ENCODE assay signal across 8 cellular contexts in genomic region chr6:138818496-138819194, GRCh38. TPM values are rescaled to one million over a fixed set of nuclear protein-coding genes. Genes with fewer than 3 reads are reported as not detected.
A peak's percentile ranks its signal among the peaks of the same experiment; 100 is the strongest.
DNase-seq lines count a peak whose midpoint lies in the region; ATAC-seq and TF ChIP-seq lines count a peak whose summit lies in the region.

No MANE protein-coding gene starts in this region.

- no peak overlapping the region for H3K9ac ChIP-seq in MM.1S (ENCODE audit: low read length)

- no peaks in the 10 kb centered on the region for H3K79me2 ChIP-seq in MM.1S (ENCODE audit: low read length)

- CTCF ChIA-PET in CD8-positive, alpha-beta T cell (lab: Charles Lee), result interaction anchor here (1.0 to 1.1 kb wide), 3 partner anchors 170 to 546 kb away, joined by 3 to 4 read pairs (median 3); no protein-coding TSS in a partner anchor

- H3K27ac ChIP-seq in MM.1S (ENCODE audit: low read length), result no peak overlapping the region
- H3K27ac ChIP-seq in Peyer's patch, result no peak overlapping the region
- H3K27ac ChIP-seq in CD8-positive, alpha-beta T cell (ENCODE audit: low read depth, low read length), result no peak overlapping the region
- H3K27ac ChIP-seq in gastroesophageal sphincter, result no peak overlapping the region

- H4K20me1 ChIP-seq in MM.1S (ENCODE audit: insufficient read depth, low read length), result no peaks in the 10 kb centered on the region

- H3K4me2 ChIP-seq in MM.1S (ENCODE audit: low read depth, low read length), result peak overlapping the region; percentile 25; the same call in 1 of the 2 replicates

- no peaks in the 10 kb centered on the region for H3K9me3 Mint-ChIP-seq in CD8-positive, alpha-beta T cell

- H3K4me3 Mint-ChIP-seq in CD8-positive, alpha-beta T cell, result no peak overlapping the region

- H3K36me3 ChIP-seq in MM.1S (replicated peaks; ENCODE audit: insufficient read depth, low read length) (no peaks in the 10 kb centered on the region), Peyer's patch (no peaks in the 10 kb centered on the region), gastroesophageal sphincter (no peaks in the 10 kb centered on the region)
- H3K36me3 ChIP-seq in CD8-positive, alpha-beta T cell (ENCODE audit: insufficient read depth, low read length), result no peaks in the 10 kb centered on the region

- H3K27me3 ChIP-seq in MM.1S (replicated peaks; ENCODE audit: insufficient read depth, low read length), result no peaks in the 10 kb centered on the region
- no peaks in the 10 kb centered on the region for H3K27me3 ChIP-seq in Peyer's patch
- H3K27me3 ChIP-seq in CD8-positive, alpha-beta T cell (ENCODE audit: insufficient read depth, low read length), result no peaks in the 10 kb centered on the region
- H3K27me3 ChIP-seq in gastroesophageal sphincter, result no peaks in the 10 kb centered on the region

- 76 to 87% methylated on average over 3 to 10 of the region's 10 CpGs for WGBS in gastroesophageal sphincter (ENCODE audit: low coverage in 1 of 2), 2 donors

- H3F3A ChIP-seq in MM.1S (ENCODE audit: insufficient read depth, low read length), result no peaks in the 10 kb centered on the region

- H3K9me3 ChIP-seq in MM.1S (replicated peaks; ENCODE audit: insufficient read depth, low read length) (no peaks in the 10 kb centered on the region), Peyer's patch (no peaks in the 10 kb centered on the region), gastroesophageal sphincter (no peaks in the 10 kb centered on the region)
- no peaks in the 10 kb centered on the region for H3K9me3 ChIP-seq in CD8-positive, alpha-beta T cell (ENCODE audit: low read length)

- no peak for TF ChIP-seq CTCF in MM.1S (IDR thresholded peaks at IDR 0.05; ENCODE audit: low read length)
- no peak for TF ChIP-seq CTCF in Peyer's patch (IDR thresholded peaks at IDR 0.05)
- TF ChIP-seq CTCF in CD8-positive, alpha-beta T cell (IDR thresholded peaks at IDR 0.05), result no peak
- no peak for TF ChIP-seq CTCF in gastroesophageal sphincter (IDR thresholded peaks at IDR 0.05)

- POLR2A ChIA-PET in CD8-positive, alpha-beta T cell (lab: Charles Lee), result no interaction called here

- H3K27ac Mint-ChIP-seq in CD8-positive, alpha-beta T cell, result no peak overlapping the region

- ATAC-seq in GM18867 (IDR thresholded peaks at IDR 0.05; ENCODE audit: unreplicated experiment) (peak; percentile 60), GM21786 (IDR thresholded peaks at IDR 0.05; ENCODE audit: unreplicated experiment) (peak; percentile 78), gastroesophageal sphincter (no peak)
- ATAC-seq in CD8-positive, alpha-beta T cell, result no peak

- intact Hi-C loops in CD8-positive, alpha-beta T cell (cut with DNase I, micrococcal nuclease), result loop anchor here (5.0 to 10.0 kb wide), 3 partner anchors 309 to 406 kb away; no protein-coding TSS in a partner anchor

- no peaks in the 10 kb centered on the region for H3K9me2 ChIP-seq in MM.1S (replicated peaks; ENCODE audit: insufficient read depth, low read length)

- TF ChIP-seq EP300 in gastroesophageal sphincter (IDR thresholded peaks at IDR 0.05), result no peak

- TF ChIP-seq POLR2A in Peyer's patch (IDR thresholded peaks at IDR 0.05) (no peak), gastroesophageal sphincter (IDR thresholded peaks at IDR 0.05) (no peak)

- H2AFZ ChIP-seq in MM.1S (ENCODE audit: low read length), result no peak overlapping the region

- DNase-seq in MM.1S (no peak), iPS-NIHi11 (ENCODE audit: low spot score) (peak; percentile 7), Peyer's patch (no peak), NCI-H2081 treated with DMSO at 0.1 percent for 48 hours (lab: John Stamatoyannopoulos, UW) (no peak)
- no peak for DNase-seq in CD8-positive, alpha-beta T cell

- H3K27me3 Mint-ChIP-seq in CD8-positive, alpha-beta T cell (ENCODE audit: low read depth), result no peaks in the 10 kb centered on the region

- no peaks in the 10 kb centered on the region for H3K4me1 Mint-ChIP-seq in CD8-positive, alpha-beta T cell (ENCODE audit: low read depth)

- H3K4me3 ChIP-seq in MM.1S (ENCODE audit: low read length) (no peak overlapping the region), Peyer's patch (no peak overlapping the region), gastroesophageal sphincter (no peak overlapping the region)
- H3K4me3 ChIP-seq in CD8-positive, alpha-beta T cell (ENCODE audit: low read depth, low read length), result no peak overlapping the region

- no peaks in the 10 kb centered on the region for H3K36me3 Mint-ChIP-seq in CD8-positive, alpha-beta T cell

- H3K4me1 ChIP-seq in MM.1S (ENCODE audit: low read length), result 0 out of 2 replicates have a peak, but pooled peaks cover 9% of the 10 kb centered on the region
- H3K4me1 ChIP-seq in Peyer's patch, result peaks cover 0 to 11% (median 0%) of the 10 kb centered on the region in 4 donors
- H3K4me1 ChIP-seq in CD8-positive, alpha-beta T cell (ENCODE audit: insufficient read depth, low read length), result no peaks in the 10 kb centered on the region
- no peaks in the 10 kb centered on the region for H3K4me1 ChIP-seq in gastroesophageal sphincter

RNA-seq across cellular contexts. Expression of gene ECT2L, which starts 22.8 kb away (rescaled TPM):
- total RNA-seq in Peyer's patch, result under 1 TPM in 1 of 4 donors, not detected in 3; 0.27 TPM
- not detected for total RNA-seq in CD8-positive, alpha-beta T cell
- total RNA-seq in gastroesophageal sphincter, result under 1 TPM in 1 of 4 donors, not detected in 3; 0.27 TPM

RNA-seq across cellular contexts. Expression of gene CCDC28A, which starts 45.1 kb away (rescaled TPM):
- total RNA-seq in Peyer's patch (10 to 100 TPM; 20.5 to 33.3 (median 24.3) TPM), gastroesophageal sphincter (10 to 100 TPM; 14.7 to 33.1 (median 16.7) TPM)
- total RNA-seq in CD8-positive, alpha-beta T cell, result 10 to 100 TPM; 38.2 to 39.4 TPM

Comparison
In these comparisons a context has a peak if more than half of its experiments do, and no peak if none do; other contexts are left out.
1. ATAC-seq: peak in GM18867 (single experiment) and GM21786 (single experiment); none in CD8-positive, alpha-beta T cell (single experiment) and gastroesophageal sphincter (single experiment).